In the genomic region with DNA sequence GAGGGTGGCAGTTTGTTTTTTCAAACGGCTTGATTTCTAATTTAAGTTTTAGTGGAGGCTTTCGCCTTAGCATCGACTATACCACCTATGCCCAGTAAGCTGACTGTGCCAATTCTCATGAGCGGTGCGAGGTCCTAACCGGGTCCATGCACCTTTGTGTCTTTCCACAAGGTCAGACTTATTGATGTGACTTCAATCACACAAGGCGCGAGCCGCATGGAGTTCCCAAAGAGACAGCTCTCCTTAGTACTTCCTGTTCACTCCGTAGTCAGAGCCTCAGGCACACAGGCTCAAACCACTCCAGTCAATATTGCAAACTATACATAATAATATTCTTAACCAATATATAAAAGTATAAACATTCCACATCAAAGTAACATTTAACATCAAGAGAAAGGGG, we compare ENCODE assay signal across 19 cellular contexts. TPM values are rescaled to one million over a fixed set of nuclear protein-coding genes. Genes with fewer than 3 reads are reported as not detected.
DNase-seq lines count a peak whose midpoint lies in the region; ATAC-seq and TF ChIP-seq lines count a peak whose summit lies in the region.
"Had no signal": no experiment of that assay in that cellular context is flagged by ENCODE, and none has a peak within 500 bp of the region (broad histone marks: within the 10 kb centered on the region; RNA-seq: fewer than 3 reads in every experiment).

No MANE protein-coding gene starts in this region.

- intact Hi-C loops in uterus (cut with DNase I; ENCODE audit: low total_unique reads): no loop called here

- H3K27ac ChIP-seq in BLaER1 (no peak overlapping the region), Peyer's patch (peak overlapping the region in 3 of 4 donors; percentile 89 to 97 (median 97)), mucosa of rectum (ENCODE audit: low read depth in 2 of 2, low read length in 2 of 2) (peak overlapping the region; percentile 97 to 99), uterus (no peak overlapping the region)

- H3K27me3 ChIP-seq in BLaER1 (no peaks in the 10 kb centered on the region), Peyer's patch (no peaks in the 10 kb centered on the region), mucosa of rectum (ENCODE audit: control insufficient read depth in 2 of 2, insufficient read depth in 2 of 2, low read length in 2 of 2) (no peaks in the 10 kb centered on the region), uterus (no peaks in the 10 kb centered on the region)

- H3K9ac ChIP-seq in BLaER1 (no peak overlapping the region), mucosa of rectum (ENCODE audit: low read depth in 1 of 2, low read length in 2 of 2) (peak overlapping the region in 1 of 2 donors; percentile 75)

- H3K27me3 Mint-ChIP-seq in osteocyte (ENCODE audit: unreplicated experiment): peaks cover 20% of the 10 kb centered on the region
- H3K27me3 Mint-ChIP-seq: progenitor cell of endocrine pancreas had no signal

- H4K20me1 ChIP-seq in BLaER1: no peaks in the 10 kb centered on the region

- DNase-seq in DMS53 (lab: John Stamatoyannopoulos, UW) (peak; percentile 65), Peyer's patch (peak in 1 of 3 donors; percentile 49), uterus (no peak), osteocyte (ENCODE audit: extremely low spot score, unreplicated experiment) (no peak)
- DNase-seq: activated CD4-positive, alpha-beta T cell treated with anti-CD3 and anti-CD28 coated beads for 1 hour; activated naive CD4-positive, alpha-beta T cell treated with anti-CD3 and anti-CD28 coated beads for 36 hours; activated T-cell treated with anti-CD3 and anti-CD28 coated beads, Interleukin-2, amount 50 U/mL, for 48 hours; CD4-positive, alpha-beta T cell; central memory CD4-positive, alpha-beta T cell; left ventricle myocardium superior; NCI-H1694 treated with DMSO at 0.1 percent for 48 hours; substantia nigra had no signal

- peaks cover 15% of the 10 kb centered on the region; the same call in 1 of the 2 replicates for H3K9me3 ChIP-seq in BLaER1
- H3K9me3 ChIP-seq in Peyer's patch: no peaks in the 10 kb centered on the region
- no peaks in the 10 kb centered on the region for H3K9me3 ChIP-seq in mucosa of rectum (ENCODE audit: control insufficient read depth in 2 of 2, low read length in 2 of 2)
- H3K9me3 ChIP-seq in uterus: no peaks in the 10 kb centered on the region

- H3K4me1 ChIP-seq in BLaER1 (peaks cover 28% of the 10 kb centered on the region), Peyer's patch (peaks cover 3 to 59% (median 24%) of the 10 kb centered on the region in 4 donors), mucosa of rectum (ENCODE audit: control insufficient read depth in 2 of 2, insufficient read depth in 2 of 2, low read length in 2 of 2) (peaks cover 54 to 66% of the 10 kb centered on the region in 2 donors), uterus (no peaks in the 10 kb centered on the region)

- H3K9me3 Mint-ChIP-seq in osteocyte (ENCODE audit: unreplicated experiment): peaks cover 8% of the 10 kb centered on the region
- H3K9me3 Mint-ChIP-seq: neural crest cell had no signal

- ATAC-seq in GM21360 (IDR thresholded peaks at IDR 0.05; ENCODE audit: unreplicated experiment): no peak
- ATAC-seq: HCT116, left ventricle myocardium superior had no signal

- TF ChIP-seq POLR2A in Peyer's patch (IDR thresholded peaks at IDR 0.05) (no peak), uterus (IDR thresholded peaks at IDR 0.05) (no peak)

- H3K4me3 Mint-ChIP-seq in osteocyte (ENCODE audit: unreplicated experiment): no peak overlapping the region
- H3K4me3 Mint-ChIP-seq: activated naive CD4-positive, alpha-beta T cell treated with anti-CD3 and anti-CD28 coated beads for 36 hours; CD4-positive, alpha-beta T cell; neural crest cell had no signal

- no peaks in the 10 kb centered on the region for H3K36me3 ChIP-seq in BLaER1
- H3K36me3 ChIP-seq in Peyer's patch: peaks cover 0 to 6% (median 0%) of the 10 kb centered on the region in 3 donors
- H3K36me3 ChIP-seq in mucosa of rectum (ENCODE audit: control insufficient read depth in 2 of 2, insufficient read depth in 2 of 2, low read length in 2 of 2): peaks cover 2 to 4% of the 10 kb centered on the region in 2 donors
- no peaks in the 10 kb centered on the region for H3K36me3 ChIP-seq in uterus

- no peaks in the 10 kb centered on the region for H3K4me1 Mint-ChIP-seq in osteocyte (ENCODE audit: unreplicated experiment)

- no peak overlapping the region for H3K27ac Mint-ChIP-seq in osteocyte (ENCODE audit: unreplicated experiment)
- H3K27ac Mint-ChIP-seq: activated naive CD4-positive, alpha-beta T cell treated with anti-CD3 and anti-CD28 coated beads for 36 hours; CD4-positive, alpha-beta T cell; progenitor cell of endocrine pancreas had no signal

- H3K4me3 ChIP-seq in BLaER1 (no peak overlapping the region), Peyer's patch (no peak overlapping the region), mucosa of rectum (ENCODE audit: low read length in 2 of 2) (no peak overlapping the region), uterus (no peak overlapping the region)

- H3K36me3 Mint-ChIP-seq in osteocyte (ENCODE audit: unreplicated experiment): no peaks in the 10 kb centered on the region

- TF ChIP-seq CTCF in Peyer's patch (IDR thresholded peaks at IDR 0.05) (no peak), uterus (IDR thresholded peaks at IDR 0.05) (no peak), osteocyte (IDR thresholded peaks at IDR 0.05) (no peak)

- peak overlapping the region; percentile 72 for H3K4me2 ChIP-seq in BLaER1

RNA-seq across cellular contexts. Expression of gene ST14, which starts 18.2 kb away (rescaled TPM):
- 100 to 1,000 TPM; 104 to 469 (median 424) TPM for total RNA-seq in Peyer's patch
- total RNA-seq in uterus: 10 to 100 TPM in 1 of 4 donors, 1 to 10 TPM in 2, under 1 TPM in 1; 0.88 to 15.6 (median 2.8) TPM
- not detected in 2 replicates for total RNA-seq in osteocyte
- total RNA-seq: activated naive CD4-positive, alpha-beta T cell treated with anti-CD3 and anti-CD28 coated beads for 36 hours; endothelial cell of umbilical vein had no signal

Comparison
In these comparisons a context has a peak if more than half of its experiments do, and no peak if none do; other contexts are left out.
1. H3K27ac ChIP-seq: peak in Peyer's patch (3 of 4) and mucosa of rectum (2 of 2); none in BLaER1 (single experiment) and uterus (0 of 2).
2. RNA of gene ST14, which starts 18.2 kb away (total RNA-seq): 104 to 469 TPM in Peyer's patch; 0.88 to 15.6 TPM in uterus and not detected in osteocyte; every median in the first group is over 4 times any median in the second.